Comparison of ENCODE assay signal across 1 cellular context in genomic region chr19:9834302-9834725, GRCh38.
TF ChIP-seq lines count a peak whose summit lies in the region.

No MANE protein-coding gene starts in this region.

TF ChIP-seq in endothelial cell of umbilical vein, 7 proteins besides CTCF, POLR2A, EP300 and RAD21:
- TF ChIP-seq MYC (IDR thresholded peaks at IDR 0.05; ENCODE audit: low read depth, low read length) = no peak
- no peak for TF ChIP-seq FOS (IDR thresholded peaks at IDR 0.05; ENCODE audit: borderline replicate concordance, insufficient read depth, low read length)
- no peak for TF ChIP-seq EZH2 (IDR thresholded peaks at IDR 0.05; ENCODE audit: borderline replicate concordance, low read depth, low read length, severe bottlenecking)
- TF ChIP-seq JUN (IDR thresholded peaks at IDR 0.05; ENCODE audit: borderline replicate concordance, insufficient read depth, insufficient read length, low read depth) = no peak
- TF ChIP-seq MAX (IDR thresholded peaks at IDR 0.05; ENCODE audit: insufficient read depth, insufficient read length) = no peak
- TF ChIP-seq GATA2 (IDR thresholded peaks at IDR 0.05; ENCODE audit: insufficient read depth, insufficient read length, low read depth, low read length) = no peak
- no peak for TF ChIP-seq POLR2AphosphoS5 (IDR thresholded peaks at IDR 0.05; ENCODE audit: insufficient read depth, low read depth, low read length)
TF ChIP-seq in endothelial cell of umbilical vein: peak in this region for 0.
